Comparison of ENCODE assay signal across 9 cellular contexts in genomic region chr1:231039161-231040018, GRCh38. TPM values are rescaled to one million over a fixed set of nuclear protein-coding genes. Genes with fewer than 3 reads are reported as not detected.
DNase-seq lines count a peak whose midpoint lies in the region; ATAC-seq and TF ChIP-seq lines count a peak whose summit lies in the region.
"Had no signal": no experiment of that assay in that cellular context is flagged by ENCODE, and none has a peak within 500 bp of the region (broad histone marks: within the 10 kb centered on the region; RNA-seq: fewer than 3 reads in every experiment).

No MANE protein-coding gene starts in this region.

- no peaks in the 10 kb centered on the region for H3K36me3 ChIP-seq in neural progenitor cell
- no peaks in the 10 kb centered on the region for H3K36me3 ChIP-seq in uterus

- peaks cover 9% of the 10 kb centered on the region for H4K20me1 ChIP-seq in neural progenitor cell (ENCODE audit: low read depth)

- no peaks in the 10 kb centered on the region for H3K27me3 Mint-ChIP-seq in activated T-cell treated with anti-CD3 and anti-CD28 coated beads, Interleukin-2, amount 50 U/mL, for 4 hours (ENCODE audit: low read depth)
- peaks cover 19% of the 10 kb centered on the region for H3K27me3 Mint-ChIP-seq in neural progenitor cell (ENCODE audit: insufficient read depth, low read depth)

- H3K27me3 ChIP-seq in neural progenitor cell (peaks cover 98% of the 10 kb centered on the region), uterus (no peaks in the 10 kb centered on the region)

- H3K4me1 Mint-ChIP-seq in activated T-cell treated with anti-CD3 and anti-CD28 coated beads, Interleukin-2, amount 50 U/mL, for 4 hours (ENCODE audit: low read depth), result peaks cover 26% of the 10 kb centered on the region
- peaks cover 16% of the 10 kb centered on the region for H3K4me1 Mint-ChIP-seq in neural progenitor cell

- H3K36me3 Mint-ChIP-seq in activated T-cell treated with anti-CD3 and anti-CD28 coated beads, Interleukin-2, amount 50 U/mL, for 4 hours (ENCODE audit: insufficient read depth), result peaks cover 5% of the 10 kb centered on the region
- peaks cover 4% of the 10 kb centered on the region for H3K36me3 Mint-ChIP-seq in neural progenitor cell

- TF ChIP-seq POLR2A in uterus (IDR thresholded peaks at IDR 0.05), result no peak

- ATAC-seq in HG02763 (IDR thresholded peaks at IDR 0.05; ENCODE audit: unreplicated experiment), result peak; percentile 25
- peak; percentile 48 to 54 for ATAC-seq in activated T-cell treated with anti-CD3 and anti-CD28 coated beads, Interleukin-2, amount 50 U/mL, for 4 hours

- peak overlapping the region; percentile 72 for H3K4me3 ChIP-seq in fibroblast of pulmonary artery (replicated peaks; ENCODE audit: low read depth, low read length)
- peak overlapping the region; percentile 81 for H3K4me3 ChIP-seq in neural progenitor cell
- H3K4me3 ChIP-seq in uterus, result peak overlapping the region; percentile 68 to 76

- H3K27ac ChIP-seq in neural progenitor cell, result no peak overlapping the region
- peak overlapping the region; percentile 58 to 65 for H3K27ac ChIP-seq in uterus
- H3K27ac ChIP-seq: 22Rv1 had no signal

- intact Hi-C loops in uterus (cut with DNase I; ENCODE audit: low total_unique reads), result no loop called here

- no peak overlapping the region for H3K9ac ChIP-seq in neural progenitor cell

- H2AFZ ChIP-seq in neural progenitor cell (replicated peaks), result peak overlapping the region; percentile 96

- no peaks in the 10 kb centered on the region for H3K9me3 ChIP-seq in neural progenitor cell (ENCODE audit: low read depth)
- peaks cover 0 to under 1% of the 10 kb centered on the region in 2 donors for H3K9me3 ChIP-seq in uterus

- peak; percentile 81 for DNase-seq in DMS 273 (lab: John Stamatoyannopoulos, UW; ENCODE audit: unreplicated experiment)
- no peak for DNase-seq in DMS 273 treated with DMSO at 0.1 percent for 48 hours (lab: John Stamatoyannopoulos, UW)
- peak; percentile 81 for DNase-seq in NCI-H82 treated with DMSO at 0.1 percent for 48 hours (lab: John Stamatoyannopoulos, UW; ENCODE audit: unreplicated experiment)
- DNase-seq in activated T-cell treated with anti-CD3 and anti-CD28 coated beads, Interleukin-2, amount 50 U/mL, for 4 hours, result peak; percentile 30
- peak; percentile 40 for DNase-seq in fibroblast of pulmonary artery (ENCODE audit: low read depth)
- peak; percentile 75 for DNase-seq in neural progenitor cell (ENCODE audit: low spot score)
- peak in 1 of 2 donors; percentile 37 for DNase-seq in uterus

- TF ChIP-seq CTCF in fibroblast of pulmonary artery (IDR thresholded peaks at IDR 0.05; ENCODE audit: low read length, missing control alignments), result no peak
- TF ChIP-seq CTCF in neural progenitor cell (IDR thresholded peaks at IDR 0.05), result no peak
- no peak for TF ChIP-seq CTCF in uterus (IDR thresholded peaks at IDR 0.05)

- peaks cover 12% of the 10 kb centered on the region for H3F3A ChIP-seq in neural progenitor cell (ENCODE audit: low read depth)

- peak overlapping the region; percentile 99 for H3K4me2 ChIP-seq in neural progenitor cell

- peaks cover 3% of the 10 kb centered on the region for H3K4me1 ChIP-seq in neural progenitor cell
- peaks cover 0 to 7% of the 10 kb centered on the region in 2 donors for H3K4me1 ChIP-seq in uterus

- no peaks in the 10 kb centered on the region for H3K79me2 ChIP-seq in neural progenitor cell (ENCODE audit: low read depth)

- H3K4me3 Mint-ChIP-seq in activated T-cell treated with anti-CD3 and anti-CD28 coated beads, Interleukin-2, amount 50 U/mL, for 4 hours, result peak overlapping the region; percentile 81
- H3K4me3 Mint-ChIP-seq in neural progenitor cell, result peak overlapping the region; percentile 88

- no peak overlapping the region for H3K27ac Mint-ChIP-seq in neural progenitor cell

- no peaks in the 10 kb centered on the region for H3K9me3 Mint-ChIP-seq in activated T-cell treated with anti-CD3 and anti-CD28 coated beads, Interleukin-2, amount 50 U/mL, for 4 hours
- H3K9me3 Mint-ChIP-seq in neural progenitor cell, result no peaks in the 10 kb centered on the region

RNA-seq across cellular contexts. Expression of gene FAM89A, which starts 0.7 kb away (rescaled TPM):
- 10 to 100 TPM; 18.1 to 18.9 (median 18.8) TPM for total RNA-seq in activated T-cell treated with anti-CD3 and anti-CD28 coated beads, Interleukin-2, amount 50 U/mL, for 4 hours
- total RNA-seq in neural progenitor cell (ENCODE audit: low replicate concordance) (1.9 and 2.1 TPM in 2 replicates), uterus (10 to 100 TPM; 10.3 to 20.5 (median 16.1) TPM)
